ENCODE assay signal across 20 cellular contexts in the genomic region with DNA sequence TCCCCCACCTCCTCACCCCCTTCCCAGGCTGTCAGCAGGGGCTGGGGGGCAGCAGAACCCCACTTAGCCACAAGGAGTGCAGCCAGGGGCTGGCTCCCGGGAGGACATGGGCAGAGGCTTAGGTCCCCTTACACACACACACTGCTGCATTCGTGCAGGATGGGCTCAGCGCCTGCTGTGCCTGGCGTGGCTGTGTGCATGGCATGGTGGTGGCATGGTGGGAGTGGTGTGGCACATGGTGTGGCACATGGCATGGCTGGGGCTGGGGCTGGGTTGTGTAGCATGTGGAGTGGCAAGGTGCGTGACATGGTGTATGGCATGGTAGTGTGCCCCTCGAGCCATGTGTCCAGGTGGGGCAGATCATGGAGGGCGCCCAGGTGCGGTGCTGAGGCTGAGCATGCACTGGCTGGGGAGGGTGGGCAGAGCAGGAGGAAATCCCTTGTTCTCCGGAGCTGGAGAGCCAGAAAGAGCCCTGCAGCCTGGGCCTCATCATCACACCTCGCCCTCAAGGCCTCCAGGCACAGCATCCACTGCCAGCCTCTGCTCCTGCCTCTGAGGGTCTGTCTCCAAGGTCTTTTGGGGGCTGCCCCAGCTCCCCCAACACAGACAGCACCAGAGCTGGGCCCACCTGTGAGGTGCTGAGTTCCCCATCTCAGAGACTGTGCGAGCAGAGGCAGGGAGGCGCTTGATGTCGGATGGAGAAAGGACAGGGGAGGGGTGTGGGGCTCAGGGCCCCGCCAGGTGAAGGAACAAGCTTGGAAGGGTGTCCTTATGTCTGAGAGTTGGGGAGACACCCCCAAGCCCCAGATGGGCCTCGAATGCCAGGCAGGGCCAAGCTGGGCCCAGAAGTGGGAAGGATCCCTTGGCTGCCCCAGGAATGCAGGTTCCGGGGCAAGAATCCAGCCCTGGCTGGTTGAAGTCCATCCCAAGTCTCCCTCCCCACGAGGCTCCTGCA.
"Had no signal": no experiment of that assay in that cellular context is flagged by ENCODE, and none has a peak within 500 bp of the region (broad histone marks: within the 10 kb centered on the region; RNA-seq: fewer than 3 reads in every experiment).

No MANE protein-coding gene starts in this region.

- H3K27me3 ChIP-seq: ascending aorta, colonic mucosa, dorsolateral prefrontal cortex, gastroesophageal sphincter, upper lobe of right lung had no signal

- H3K27ac Mint-ChIP-seq: natural killer cell; stimulated activated naive B cell treated with anti-CD40 and anti-IgM and Interleukin-4, amounts not matched to agents 10 μg/mL and 1 μg/mL and 100 μg/mL, for 72 hours had no signal

- ATAC-seq: activated naive CD4-positive, alpha-beta T cell treated with anti-CD3 and anti-CD28 coated beads, Interleukin-2, amount 50 U/mL, for 72 hours; gastroesophageal sphincter; left colon; natural killer cell; stimulated activated naive B cell treated with anti-CD40 and anti-IgM and Interleukin-4, amounts not matched to agents 10 μg/mL and 1 μg/mL and 100 μg/mL, for 72 hours; upper lobe of right lung had no signal

- H3K4me3 ChIP-seq: ascending aorta, colonic mucosa, dorsolateral prefrontal cortex, gastroesophageal sphincter, lung, thoracic aorta, upper lobe of right lung had no signal

- H3K4me3 Mint-ChIP-seq: central memory CD8-positive, alpha-beta T cell; natural killer cell; stimulated activated naive B cell treated with anti-CD40 and anti-IgM and Interleukin-4, amounts not matched to agents 10 μg/mL and 1 μg/mL and 100 μg/mL, for 72 hours had no signal

- H3K9me3 Mint-ChIP-seq: central memory CD8-positive, alpha-beta T cell; natural killer cell had no signal

- H3K36me3 Mint-ChIP-seq: stimulated activated naive B cell treated with anti-CD40 and anti-IgM and Interleukin-4, amounts not matched to agents 10 μg/mL and 1 μg/mL and 100 μg/mL, for 72 hours had no signal

- FAIRE-seq: TTC549 had no signal

- H3K36me3 ChIP-seq: ascending aorta, colonic mucosa, gastroesophageal sphincter, thoracic aorta, upper lobe of right lung had no signal

- H3K4me1 ChIP-seq: ascending aorta, colonic mucosa had no signal

- H3K4me1 Mint-ChIP-seq: central memory CD8-positive, alpha-beta T cell; natural killer cell; stimulated activated naive B cell treated with anti-CD40 and anti-IgM and Interleukin-4, amounts not matched to agents 10 μg/mL and 1 μg/mL and 100 μg/mL, for 72 hours had no signal

- H3K9me3 ChIP-seq: ascending aorta, colonic mucosa had no signal

- DNase-seq: activated gamma-delta T cell treated with Interleukin-2 at 50 U/mL for 16 hours; activated T-cell treated with anti-CD3 and anti-CD28 coated beads, Interleukin-2, amount 50 U/mL, for 1 hour; colonic mucosa; dorsolateral prefrontal cortex; head of caudate nucleus; left colon; natural killer cell; occipital lobe; stimulated activated CD4-positive, alpha-beta T cell treated with anti-CD3 and anti-CD28 coated beads, Interleukin-2, amount 100 ng/mL, for 48 hours; stimulated activated CD8-positive, alpha-beta memory T cell treated with anti-CD3 and anti-CD28 coated beads, Interleukin-4, amount 100 ng/mL, for 48 hours; stimulated activated naive B cell treated with anti-CD40 and anti-IgM and Interleukin-4, amounts not matched to agents 10 μg/mL and 1 μg/mL and 100 μg/mL, for 72 hours; T-helper 1 cell; upper lobe of right lung had no signal

- H3K27ac ChIP-seq: ascending aorta, colonic mucosa, dorsolateral prefrontal cortex, gastroesophageal sphincter, thoracic aorta, upper lobe of right lung had no signal
